In the genomic region with DNA sequence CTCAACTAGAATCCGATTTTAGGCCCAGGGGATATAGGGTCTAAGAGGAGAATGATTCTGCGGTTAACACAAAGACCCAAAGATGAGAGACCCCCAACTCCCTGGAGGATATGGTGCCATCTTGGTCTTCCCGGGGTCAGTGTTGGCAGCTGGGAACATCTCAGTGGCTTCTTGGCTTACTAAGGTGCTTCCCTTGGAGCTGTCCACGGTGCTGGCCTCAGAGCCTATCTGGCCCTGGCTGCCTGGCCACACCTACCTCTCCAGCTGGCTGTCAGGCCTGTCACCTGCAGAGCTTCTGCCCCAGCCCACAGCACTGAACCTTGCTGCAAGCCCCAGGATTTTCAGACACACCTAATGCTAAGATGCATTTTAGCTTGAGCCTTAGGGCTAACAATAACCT, we compare ENCODE assay signal across 11 cellular contexts.
A peak's percentile ranks its signal among the peaks of the same experiment; 100 is the strongest.
DNase-seq lines count a peak whose midpoint lies in the region; ATAC-seq and TF ChIP-seq lines count a peak whose summit lies in the region.
"Had no signal": no experiment of that assay in that cellular context is flagged by ENCODE, and none has a peak within 500 bp of the region (broad histone marks: within the 10 kb centered on the region; RNA-seq: fewer than 3 reads in every experiment).

No MANE protein-coding gene starts in this region.

- no peak overlapping the region for H2BK12ac ChIP-seq in trophoblast cell (ENCODE audit: low read length)

- no peak overlapping the region for H3K14ac ChIP-seq in trophoblast cell (ENCODE audit: low read length)

- H3K27ac Mint-ChIP-seq in endodermal cell: no peak overlapping the region
- H3K27ac Mint-ChIP-seq: B cell, IgD-negative memory B cell, type B pancreatic cell had no signal

- H2AK5ac ChIP-seq in trophoblast cell (ENCODE audit: low read length): no peak overlapping the region

- no peak overlapping the region for H2BK5ac ChIP-seq in trophoblast cell (ENCODE audit: low read depth, low read length, poor library complexity)

- no peak overlapping the region for H4K91ac ChIP-seq in trophoblast cell (ENCODE audit: low read depth, low read length)

- H3K79me1 ChIP-seq in trophoblast cell (ENCODE audit: low read length): no peaks in the 10 kb centered on the region

- H3K4me3 ChIP-seq in NT2/D1 (ENCODE audit: insufficient read length, low read depth) (no peak overlapping the region), endodermal cell (ENCODE audit: low read length) (no peak overlapping the region), trophoblast cell (ENCODE audit: low read depth, low read length) (no peak overlapping the region), coronary artery (no peak overlapping the region)

- H3K36me3 Mint-ChIP-seq in endodermal cell (ENCODE audit: low read depth): no peaks in the 10 kb centered on the region
- H3K36me3 Mint-ChIP-seq: type B pancreatic cell had no signal

- H2BK120ac ChIP-seq in trophoblast cell (ENCODE audit: insufficient read depth, low read length, poor library complexity): no peak overlapping the region

- H3K79me2 ChIP-seq in trophoblast cell (ENCODE audit: control insufficient read depth, insufficient read depth, low read length, poor library complexity): no peaks in the 10 kb centered on the region

- H3K27ac ChIP-seq in endodermal cell (ENCODE audit: low read depth, low read length) (no peak overlapping the region), trophoblast cell (ENCODE audit: low read depth, low read length) (no peak overlapping the region), coronary artery (no peak overlapping the region)

- no peak overlapping the region for H3K4me3 Mint-ChIP-seq in endodermal cell
- H3K4me3 Mint-ChIP-seq: B cell, IgD-negative memory B cell, type B pancreatic cell had no signal

- no peak overlapping the region for H3K18ac ChIP-seq in trophoblast cell (ENCODE audit: low read length)

- no peak for TF ChIP-seq CTCF in endodermal cell (conservative IDR thresholded peaks at IDR 0.05)
- no peak for TF ChIP-seq CTCF in coronary artery (IDR thresholded peaks at IDR 0.05)

- WGBS in endodermal cell (ENCODE audit: insufficient coverage in 1 of 2, insufficient read length in 1 of 2), 2 experiments: 52 to 58% methylated on average over 3 to 4 of the region's 4 CpGs
- WGBS in trophoblast cell (ENCODE audit: extremely low coverage, insufficient coverage, insufficient read length): no CpG with 5 or more reads among the region's 4 CpGs

- no peak overlapping the region for H4K12ac ChIP-seq in trophoblast cell (ENCODE audit: low read depth, low read length)

- ATAC-seq in GM19324 (IDR thresholded peaks at IDR 0.05; ENCODE audit: low FRiP score, unreplicated experiment): no peak
- ATAC-seq in GM21526 (IDR thresholded peaks at IDR 0.05; ENCODE audit: low FRiP score, unreplicated experiment): no peak

- H3K23ac ChIP-seq in trophoblast cell (ENCODE audit: low read length): no peak overlapping the region

- H3K9me3 Mint-ChIP-seq in endodermal cell: no peaks in the 10 kb centered on the region
- H3K9me3 Mint-ChIP-seq: type B pancreatic cell had no signal

- no peaks in the 10 kb centered on the region for H3K9me3 ChIP-seq in NT2/D1 (ENCODE audit: insufficient read depth, low read length)
- H3K9me3 ChIP-seq in endodermal cell (ENCODE audit: control insufficient read depth, low read length): no peaks in the 10 kb centered on the region
- no peaks in the 10 kb centered on the region for H3K9me3 ChIP-seq in trophoblast cell (ENCODE audit: insufficient read depth, low read depth, low read length)

- no peak overlapping the region for H2AFZ ChIP-seq in trophoblast cell (ENCODE audit: insufficient read depth, low read length, poor library complexity)

- H3K27me3 ChIP-seq in NT2/D1 (ENCODE audit: insufficient read depth, insufficient read length) (no peaks in the 10 kb centered on the region), endodermal cell (ENCODE audit: control insufficient read depth, insufficient read depth, low read length, poor library complexity, severe bottlenecking) (peaks cover 30% of the 10 kb centered on the region), trophoblast cell (ENCODE audit: insufficient read depth, low read length) (no peaks in the 10 kb centered on the region)

- peaks cover 13% of the 10 kb centered on the region for H3K27me3 Mint-ChIP-seq in endodermal cell (ENCODE audit: insufficient read depth)

- no peak overlapping the region for H3K4ac ChIP-seq in trophoblast cell (ENCODE audit: low read depth, low read length)

- H3K9ac ChIP-seq in NT2/D1 (ENCODE audit: insufficient read length, low read depth) (no peak overlapping the region), endodermal cell (ENCODE audit: extremely low read depth, low read length, poor library complexity, severe bottlenecking) (no peak overlapping the region), trophoblast cell (ENCODE audit: low read length) (no peak overlapping the region)

- DNase-seq in SIG-M5 treated with dmso at 0.1 percent for 504 hours (lab: John Stamatoyannopoulos, UW; ENCODE audit: unreplicated experiment) (peak; percentile 16), SIG-M5 (lab: John Stamatoyannopoulos, UW) (no peak), NT2/D1 (ENCODE audit: low read depth, low spot score) (peak; percentile 61), endodermal cell (peak; percentile 97), trophoblast cell (peak; percentile 57 to 77), coronary artery (ENCODE audit: low spot score) (no peak)

- H4K8ac ChIP-seq in trophoblast cell (ENCODE audit: low read depth, low read length): no peak overlapping the region

- no peaks in the 10 kb centered on the region for H3K36me3 ChIP-seq in NT2/D1 (ENCODE audit: insufficient read depth, insufficient read length, low read length)
- no peaks in the 10 kb centered on the region for H3K36me3 ChIP-seq in endodermal cell (ENCODE audit: control insufficient read depth, insufficient read depth, low read length)
- H3K36me3 ChIP-seq in trophoblast cell (ENCODE audit: control insufficient read depth in 1 of 2, insufficient read depth in 2 of 2, low read length in 2 of 2): no peaks in the 10 kb centered on the region

- peaks cover 8% of the 10 kb centered on the region for H3K4me1 Mint-ChIP-seq in endodermal cell
- H3K4me1 Mint-ChIP-seq: B cell had no signal

- peaks cover 8% of the 10 kb centered on the region for H3K4me1 ChIP-seq in NT2/D1 (ENCODE audit: insufficient read depth, insufficient read length)
- peaks cover 3% of the 10 kb centered on the region for H3K4me1 ChIP-seq in endodermal cell (ENCODE audit: control insufficient read depth, insufficient read depth, low read length)
- no peaks in the 10 kb centered on the region for H3K4me1 ChIP-seq in trophoblast cell (ENCODE audit: control insufficient read depth in 1 of 2, insufficient read depth in 2 of 2, low read length in 2 of 2)

- H3K4me2 ChIP-seq in trophoblast cell (ENCODE audit: low read length): no peak overlapping the region

Comparison
In these comparisons a context has a peak if more than half of its experiments do, and no peak if none do; other contexts are left out.
1. DNase-seq: peak in SIG-M5 treated with dmso at 0.1 percent for 504 hours (single experiment), NT2/D1 (single experiment), endodermal cell (single experiment) and trophoblast cell (2 of 2); none in SIG-M5 (single experiment) and coronary artery (single experiment).